ENCODE assay signal across 11 cellular contexts in the genomic region with DNA sequence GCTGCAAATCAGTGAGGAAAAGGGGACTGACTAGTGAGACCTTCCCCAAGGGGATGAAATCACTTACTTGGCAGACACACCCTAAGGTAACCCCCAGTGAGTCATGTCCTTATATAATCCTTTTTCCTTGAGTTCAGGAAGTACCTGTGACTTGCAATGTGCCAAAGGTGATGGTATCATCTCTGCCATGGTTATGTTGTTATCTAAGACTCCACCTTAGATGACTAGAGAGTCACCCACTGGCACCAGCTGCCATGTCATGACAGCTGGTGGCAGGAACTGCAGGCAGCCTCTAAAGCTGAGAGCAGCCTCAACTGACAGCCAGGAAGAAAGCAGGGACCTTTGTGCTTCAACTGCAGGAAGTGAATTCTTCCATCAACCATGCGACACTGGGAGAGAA. TPM values are rescaled to one million over a fixed set of nuclear protein-coding genes. Genes with fewer than 3 reads are reported as not detected.
A peak's percentile ranks its signal among the peaks of the same experiment; 100 is the strongest.
DNase-seq lines count a peak whose midpoint lies in the region; ATAC-seq, FAIRE-seq and TF ChIP-seq lines count a peak whose summit lies in the region.
"Had no signal": no experiment of that assay in that cellular context is flagged by ENCODE, and none has a peak within 500 bp of the region (broad histone marks: within the 10 kb centered on the region; RNA-seq: fewer than 3 reads in every experiment).

No MANE protein-coding gene starts in this region.

- peaks cover 54% of the 10 kb centered on the region for H3K36me3 Mint-ChIP-seq in activated CD4-positive, alpha-beta T cell treated with anti-CD3 and anti-CD28 coated beads, Interleukin-2, amount 10 ng/mL, durations not matched to agents 7 days and 5 days (ENCODE audit: low read depth)
- H3K36me3 Mint-ChIP-seq: IgD-negative memory B cell had no signal

- no peaks in the 10 kb centered on the region for H3K36me3 ChIP-seq in BLaER1 treated with 17β-estradiol and CSF1 and Interleukin-3, amounts not matched to agents 10 nM and 100 nM
- no peaks in the 10 kb centered on the region for H3K36me3 ChIP-seq in gastroesophageal sphincter

- POLR2A ChIA-PET in activated CD4-positive, alpha-beta T cell treated with anti-CD3 and anti-CD28 coated beads, Interleukin-2, amount 10 ng/mL, durations not matched to agents 7 days and 5 days (lab: Charles Lee) = interaction anchor here (0.6 to 1.0 kb wide), 2 partner anchors 48 to 1857 kb away, joined by 3 read pairs; no protein-coding TSS in a partner anchor

- H3K9me3 ChIP-seq in BLaER1 treated with 17β-estradiol and CSF1 and Interleukin-3, amounts not matched to agents 10 nM and 100 nM (replicated peaks in 1 of 11) = no peaks in the 10 kb centered on the region
- H3K9me3 ChIP-seq in gastroesophageal sphincter = no peaks in the 10 kb centered on the region

- no peaks in the 10 kb centered on the region for H3K27me3 Mint-ChIP-seq in activated CD4-positive, alpha-beta T cell treated with anti-CD3 and anti-CD28 coated beads, Interleukin-2, amount 10 ng/mL, durations not matched to agents 7 days and 5 days
- H3K27me3 Mint-ChIP-seq: IgD-negative memory B cell had no signal

- no peak for TF ChIP-seq POLR2A in gastroesophageal sphincter (IDR thresholded peaks at IDR 0.05)

- no peaks in the 10 kb centered on the region for H4K20me1 ChIP-seq in BLaER1 treated with 17β-estradiol and CSF1 and Interleukin-3, amounts not matched to agents 10 nM and 100 nM

- H3K4me1 Mint-ChIP-seq in activated CD4-positive, alpha-beta T cell treated with anti-CD3 and anti-CD28 coated beads, Interleukin-2, amount 10 ng/mL, durations not matched to agents 7 days and 5 days = peaks cover 68% of the 10 kb centered on the region

- FAIRE-seq in HTR-8/SVneo (lab: Jason Lieb, UNC) = peak; percentile 77

- peak overlapping the region; percentile 95 for H3K27ac Mint-ChIP-seq in activated CD4-positive, alpha-beta T cell treated with anti-CD3 and anti-CD28 coated beads, Interleukin-2, amount 10 ng/mL, durations not matched to agents 7 days and 5 days

- 67 to 100% methylated on average over 1 of the region's 1 CpG for WGBS in gastroesophageal sphincter (ENCODE audit: low coverage in 1 of 2), 2 donors

- H3K9me3 Mint-ChIP-seq in activated CD4-positive, alpha-beta T cell treated with anti-CD3 and anti-CD28 coated beads, Interleukin-2, amount 10 ng/mL, durations not matched to agents 7 days and 5 days = peaks cover 4% of the 10 kb centered on the region
- H3K9me3 Mint-ChIP-seq: IgD-negative memory B cell had no signal

- no peak for ATAC-seq in gastroesophageal sphincter

- no peak overlapping the region for H3K4me3 ChIP-seq in BLaER1 treated with 17β-estradiol and CSF1 and Interleukin-3, amounts not matched to agents 10 nM and 100 nM
- H3K4me3 ChIP-seq in gastroesophageal sphincter = no peak overlapping the region

- DNase-seq in HTR-8/SVneo (ENCODE audit: insufficient read length, low spot score) (no peak), iris pigment epithelial cell (ENCODE audit: low read depth) (peak; percentile 42), cerebellar cortex (ENCODE audit: low spot score) (no peak), DMS114 treated with DMSO at 0.1 percent for 48 hours (lab: John Stamatoyannopoulos, UW; ENCODE audit: unreplicated experiment) (no peak), retina (no peak)
- peak; percentile 55 for DNase-seq in activated CD4-positive, alpha-beta T cell treated with anti-CD3 and anti-CD28 coated beads, Interleukin-2, amount 10 ng/mL, durations not matched to agents 7 days and 5 days
- DNase-seq: DMS153 had no signal

- TF ChIP-seq CTCF in gastroesophageal sphincter (IDR thresholded peaks at IDR 0.05) = no peak

- peaks cover 1 to 48% (median 31%) of the 10 kb centered on the region in 10 experiments; a peak in 19 of 20 replicates for H3K4me1 ChIP-seq in BLaER1 treated with 17β-estradiol and CSF1 and Interleukin-3, amounts not matched to agents 10 nM and 100 nM
- H3K4me1 ChIP-seq in gastroesophageal sphincter = no peaks in the 10 kb centered on the region

- H3K4me3 Mint-ChIP-seq in activated CD4-positive, alpha-beta T cell treated with anti-CD3 and anti-CD28 coated beads, Interleukin-2, amount 10 ng/mL, durations not matched to agents 7 days and 5 days = peak overlapping the region; percentile 41

- peak overlapping the region; percentile 3 to 55 (median 18); a peak in 14 of 22 replicates for H3K4me2 ChIP-seq in BLaER1 treated with 17β-estradiol and CSF1 and Interleukin-3, amounts not matched to agents 10 nM and 100 nM

- H3K9ac ChIP-seq in BLaER1 treated with 17β-estradiol and CSF1 and Interleukin-3, amounts not matched to agents 10 nM and 100 nM = peak overlapping the region in 1 of 11 experiments; percentile 34; a peak in 2 of 22 replicates

- CTCF ChIA-PET in activated CD4-positive, alpha-beta T cell treated with anti-CD3 and anti-CD28 coated beads, Interleukin-2, amount 10 ng/mL, durations not matched to agents 7 days and 5 days (lab: Charles Lee) = interaction anchor here (0.7 to 1.3 kb wide), 6 partner anchors 10 to 74 kb away, joined by 3 to 4 read pairs (median 3); a partner anchor contains a TSS

- TF ChIP-seq EP300 in gastroesophageal sphincter (IDR thresholded peaks at IDR 0.05) = no peak

- no peaks in the 10 kb centered on the region for H3K27me3 ChIP-seq in BLaER1 treated with 17β-estradiol and CSF1 and Interleukin-3, amounts not matched to agents 10 nM and 100 nM
- peaks cover 12% of the 10 kb centered on the region for H3K27me3 ChIP-seq in gastroesophageal sphincter

- peak overlapping the region in 3 of 11 experiments; percentile 11 to 36 (median 29); a peak in 4 of 22 replicates for H3K27ac ChIP-seq in BLaER1 treated with 17β-estradiol and CSF1 and Interleukin-3, amounts not matched to agents 10 nM and 100 nM
- H3K27ac ChIP-seq in gastroesophageal sphincter = no peak overlapping the region

RNA-seq across cellular contexts. Expression of a gene that starts 12.5 kb away (rescaled TPM):
- total RNA-seq in activated CD4-positive, alpha-beta T cell treated with anti-CD3 and anti-CD28 coated beads, Interleukin-2, amount 10 ng/mL, durations not matched to agents 7 days and 5 days = 10 to 100 TPM; 34.4 to 38.4 TPM
- total RNA-seq in gastroesophageal sphincter = 1 to 10 TPM in 1 of 4 donors, under 1 TPM in 3; 0.42 to 4.5 (median 0.68) TPM
- total RNA-seq: lung microvascular endothelial cell had no signal

RNA-seq across cellular contexts. Expression of a gene that starts 22.0 kb away (rescaled TPM):
- total RNA-seq in activated CD4-positive, alpha-beta T cell treated with anti-CD3 and anti-CD28 coated beads, Interleukin-2, amount 10 ng/mL, durations not matched to agents 7 days and 5 days = 10 to 100 TPM; 54.1 to 59.4 TPM
- total RNA-seq in gastroesophageal sphincter = 1 to 10 TPM in 3 of 4 donors, under 1 TPM in 1; 0.78 to 3.5 (median 2.3) TPM

RNA-seq across cellular contexts. Expression of a gene that starts 37.4 kb away (rescaled TPM):
- total RNA-seq in activated CD4-positive, alpha-beta T cell treated with anti-CD3 and anti-CD28 coated beads, Interleukin-2, amount 10 ng/mL, durations not matched to agents 7 days and 5 days = 100 to 1,000 TPM; 101 to 111 TPM
- total RNA-seq in gastroesophageal sphincter = 10 to 100 TPM in 1 of 4 donors, 1 to 10 TPM in 3; 7.7 to 11.2 (median 8.0) TPM

RNA-seq across cellular contexts. Expression of a gene that starts 57.5 kb away (rescaled TPM):
- 100 to 1,000 TPM in 1 of 2 experiments, 10 to 100 TPM in 1; 90.1 to 105 TPM for total RNA-seq in activated CD4-positive, alpha-beta T cell treated with anti-CD3 and anti-CD28 coated beads, Interleukin-2, amount 10 ng/mL, durations not matched to agents 7 days and 5 days
- 100 to 1,000 TPM in 1 of 4 donors, 10 to 100 TPM in 3; 65.6 to 142 (median 92.3) TPM for total RNA-seq in gastroesophageal sphincter

Comparison
In these comparisons a context has a peak if more than half of its experiments do, and no peak if none do; other contexts are left out.
1. DNase-seq: peak in activated CD4-positive, alpha-beta T cell treated with anti-CD3 and anti-CD28 coated beads, Interleukin-2, amount 10 ng/mL, durations not matched to agents 7 days and 5 days (single experiment) and iris pigment epithelial cell (single experiment); none in HTR-8/SVneo (single experiment), cerebellar cortex (single experiment), DMS114 treated with DMSO at 0.1 percent for 48 hours (single experiment) and retina (single experiment).
2. RNA of a gene that starts 12.5 kb away (total RNA-seq): 34.4 to 38.4 TPM in activated CD4-positive, alpha-beta T cell treated with anti-CD3 and anti-CD28 coated beads, Interleukin-2, amount 10 ng/mL, durations not matched to agents 7 days and 5 days; 0.42 to 4.5 TPM in gastroesophageal sphincter; every median in the first group is over 4 times any median in the second.
3. RNA of a gene that starts 22.0 kb away (total RNA-seq): 54.1 to 59.4 TPM in activated CD4-positive, alpha-beta T cell treated with anti-CD3 and anti-CD28 coated beads, Interleukin-2, amount 10 ng/mL, durations not matched to agents 7 days and 5 days; 0.78 to 3.5 TPM in gastroesophageal sphincter; every median in the first group is over 10 times any median in the second.
4. RNA of a gene that starts 37.4 kb away (total RNA-seq): 101 to 111 TPM in activated CD4-positive, alpha-beta T cell treated with anti-CD3 and anti-CD28 coated beads, Interleukin-2, amount 10 ng/mL, durations not matched to agents 7 days and 5 days; 7.7 to 11.2 TPM in gastroesophageal sphincter; every median in the first group is over 4 times any median in the second.